In the genomic region with DNA sequence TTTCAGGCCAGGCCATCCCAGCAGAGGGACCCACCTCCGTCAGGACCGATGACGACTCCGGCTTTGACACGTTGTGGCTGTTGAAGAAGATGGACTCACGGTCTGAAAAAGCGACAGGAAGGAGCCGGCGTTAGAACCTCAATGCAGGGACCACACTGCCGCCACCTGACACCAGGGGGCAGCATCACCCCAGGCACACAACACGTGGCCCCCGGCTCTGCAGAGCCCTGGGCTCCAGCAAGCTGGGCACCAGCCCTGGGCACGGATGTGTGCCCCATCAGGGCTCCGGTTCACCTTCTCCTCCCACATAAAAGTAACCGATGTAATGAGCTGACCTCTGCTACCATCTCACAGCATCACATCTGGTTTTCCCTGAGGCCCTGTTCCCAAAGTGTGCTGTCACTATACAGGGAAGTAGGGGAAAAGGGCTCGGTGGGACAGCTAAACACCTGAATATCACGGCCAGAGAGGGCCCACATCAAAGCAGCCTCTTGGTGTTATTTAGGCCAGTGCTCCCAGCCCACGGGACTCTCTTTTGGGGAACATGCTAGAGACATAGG, we compare ENCODE assay signal across 8 cellular contexts. TPM values are rescaled to one million over a fixed set of nuclear protein-coding genes. Genes with fewer than 3 reads are reported as not detected.
DNase-seq lines count a peak whose midpoint lies in the region; ATAC-seq and TF ChIP-seq lines count a peak whose summit lies in the region.

No MANE protein-coding gene starts in this region.

- no peaks in the 10 kb centered on the region for H3K79me1 ChIP-seq in neuronal stem cell (ENCODE audit: low read depth, low read length)

- H3K27me3 Mint-ChIP-seq in CD14-positive monocyte (ENCODE audit: low read depth in 3 of 3) = no peaks in the 10 kb centered on the region
- H3K27me3 Mint-ChIP-seq in activated T-helper 17 cell treated with anti-CD3 and anti-CD28 coated beads, Interleukin-2, amount 50 U/mL, for 72 hours = no peaks in the 10 kb centered on the region

- H3K4me1 ChIP-seq in Peyer's patch (no peaks in the 10 kb centered on the region), neuronal stem cell (ENCODE audit: control insufficient read depth in 2 of 2, insufficient read depth in 1 of 2, low read depth in 1 of 2, low read length in 2 of 2) (no peaks in the 10 kb centered on the region), subcutaneous abdominal adipose tissue (ENCODE audit: control insufficient read depth in 5 of 5, insufficient read depth in 5 of 5, low read length in 5 of 5) (peaks cover 4 to 34% (median 25%) of the 10 kb centered on the region in 5 donors)

- no peak overlapping the region for H3K14ac ChIP-seq in neuronal stem cell (ENCODE audit: low read length)

- no peak overlapping the region for H2BK120ac ChIP-seq in neuronal stem cell (ENCODE audit: low read depth, low read length)

- WGBS in neuronal stem cell (ENCODE audit: extremely low coverage in 2 of 2, insufficient read length in 2 of 2, insufficient replicate concordance in 1 of 2), 2 donors = no CpG with 5 or more reads among the region's 18 CpGs

- H3K9me3 ChIP-seq in Peyer's patch = no peaks in the 10 kb centered on the region
- H3K9me3 ChIP-seq in neuronal stem cell (replicated peaks in 1 of 2; ENCODE audit: control insufficient read depth in 2 of 2, insufficient read depth in 1 of 2, low read depth in 1 of 2, low read length in 2 of 2) = no peaks in the 10 kb centered on the region
- no peaks in the 10 kb centered on the region for H3K9me3 ChIP-seq in subcutaneous abdominal adipose tissue (ENCODE audit: control insufficient read depth in 5 of 5, low read length in 5 of 5)

- ATAC-seq in GM19372 (IDR thresholded peaks at IDR 0.05; ENCODE audit: low read depth, unreplicated experiment) = peak; percentile 85
- ATAC-seq in activated T-helper 17 cell treated with anti-CD3 and anti-CD28 coated beads, Interleukin-2, amount 50 U/mL, for 72 hours (replicated peaks) = peak; percentile 93

- TF ChIP-seq CTCF in CD14-positive monocyte (IDR thresholded peaks at IDR 0.05) (peak; percentile 91), Peyer's patch (IDR thresholded peaks at IDR 0.05) (peak; percentile 79 to 94 (median 92)), fibroblast of the aortic adventitia (IDR thresholded peaks at IDR 0.05; ENCODE audit: insufficient read depth, low read length) (peak; percentile 91)

- H4K8ac ChIP-seq in neuronal stem cell (ENCODE audit: low read depth, low read length) = no peak overlapping the region

- H2AFZ ChIP-seq in neuronal stem cell (ENCODE audit: low read length) = no peak overlapping the region

- H3K36me3 ChIP-seq in Peyer's patch = peaks cover 0 to 80% (median 0%) of the 10 kb centered on the region in 3 donors
- H3K36me3 ChIP-seq in neuronal stem cell (replicated peaks in 1 of 2; ENCODE audit: control insufficient read depth in 2 of 2, insufficient read depth in 2 of 2, low read length in 2 of 2) = peaks cover 0 to 10% of the 10 kb centered on the region in 2 donors
- peaks cover 0 to 66% (median 51%) of the 10 kb centered on the region in 5 donors for H3K36me3 ChIP-seq in subcutaneous abdominal adipose tissue (ENCODE audit: control insufficient read depth in 5 of 5, insufficient read depth in 5 of 5, low read length in 5 of 5)

- H2BK12ac ChIP-seq in neuronal stem cell (ENCODE audit: low read length) = no peak overlapping the region

- no peak overlapping the region for H3K18ac ChIP-seq in neuronal stem cell (ENCODE audit: low read length)

- H3K27me3 ChIP-seq in Peyer's patch (no peaks in the 10 kb centered on the region), neuronal stem cell (ENCODE audit: control insufficient read depth in 3 of 3, insufficient read depth in 3 of 3, low read depth in 1 of 3, low read length in 3 of 3) (no peaks in the 10 kb centered on the region), subcutaneous abdominal adipose tissue (ENCODE audit: control insufficient read depth in 5 of 5, insufficient read depth in 4 of 5, low read length in 5 of 5) (no peaks in the 10 kb centered on the region)

- intact Hi-C loops in CD14-positive monocyte (cut with micrococcal nuclease) = loop anchor here (1.0 to 10.0 kb wide), 5 partner anchors 187 to 940 kb away; no protein-coding TSS in a partner anchor

- H2BK15ac ChIP-seq in neuronal stem cell (ENCODE audit: low read length) = peak overlapping the region; percentile 51

- no peak overlapping the region for H3K4me3 Mint-ChIP-seq in CD14-positive monocyte
- H3K4me3 Mint-ChIP-seq in activated T-helper 17 cell treated with anti-CD3 and anti-CD28 coated beads, Interleukin-2, amount 50 U/mL, for 72 hours = no peak overlapping the region

- no peak overlapping the region for H2BK5ac ChIP-seq in neuronal stem cell (ENCODE audit: low read length)

- H3K27ac Mint-ChIP-seq in CD14-positive monocyte = peak overlapping the region in 4 of 7 donors; percentile 5 to 68 (median 42)
- peak overlapping the region; percentile 26 for H3K27ac Mint-ChIP-seq in activated T-helper 17 cell treated with anti-CD3 and anti-CD28 coated beads, Interleukin-2, amount 50 U/mL, for 72 hours

- peak overlapping the region; percentile 40 for H2AK5ac ChIP-seq in neuronal stem cell (ENCODE audit: low read depth, low read length)

- H3K4me3 ChIP-seq in Peyer's patch (no peak overlapping the region), fibroblast of the aortic adventitia (ENCODE audit: low read depth, low read length) (no peak overlapping the region), neuronal stem cell (ENCODE audit: low read length in 2 of 2) (no peak overlapping the region), subcutaneous abdominal adipose tissue (ENCODE audit: low read depth in 1 of 5, low read length in 5 of 5) (no peak overlapping the region)

- H3K9ac ChIP-seq in neuronal stem cell (ENCODE audit: low read depth, low read length, poor library complexity) (peak overlapping the region; percentile 82), subcutaneous abdominal adipose tissue (ENCODE audit: low read length in 5 of 5) (peak overlapping the region in 1 of 5 donors; percentile 8)

- no peak overlapping the region for H3K27ac ChIP-seq in Peyer's patch
- no peak overlapping the region for H3K27ac ChIP-seq in neuronal stem cell (replicated peaks; ENCODE audit: low read length)
- H3K27ac ChIP-seq in subcutaneous abdominal adipose tissue (ENCODE audit: low read depth, low read length) = peak overlapping the region; percentile 62

- H3K9me3 Mint-ChIP-seq in CD14-positive monocyte = no peaks in the 10 kb centered on the region
- H3K9me3 Mint-ChIP-seq in activated T-helper 17 cell treated with anti-CD3 and anti-CD28 coated beads, Interleukin-2, amount 50 U/mL, for 72 hours = no peaks in the 10 kb centered on the region

- H4K91ac ChIP-seq in neuronal stem cell (ENCODE audit: low read depth, low read length, poor library complexity) = no peak overlapping the region

- H3K4me2 ChIP-seq in neuronal stem cell (ENCODE audit: insufficient read depth, low read length, poor library complexity, severe bottlenecking) = no peak overlapping the region

- no peak overlapping the region for H3K4ac ChIP-seq in neuronal stem cell (ENCODE audit: low read length)

- no peaks in the 10 kb centered on the region for H3K4me1 Mint-ChIP-seq in CD14-positive monocyte
- no peaks in the 10 kb centered on the region for H3K4me1 Mint-ChIP-seq in activated T-helper 17 cell treated with anti-CD3 and anti-CD28 coated beads, Interleukin-2, amount 50 U/mL, for 72 hours

- H3K36me3 Mint-ChIP-seq in CD14-positive monocyte = peaks cover 80 to 97% of the 10 kb centered on the region in 2 donors
- H3K36me3 Mint-ChIP-seq in activated T-helper 17 cell treated with anti-CD3 and anti-CD28 coated beads, Interleukin-2, amount 50 U/mL, for 72 hours (ENCODE audit: low read depth) = peaks cover 10% of the 10 kb centered on the region

- no peak overlapping the region for H3K23ac ChIP-seq in neuronal stem cell (ENCODE audit: low read depth, low read length, poor library complexity)

- no peak for TF ChIP-seq POLR2A in Peyer's patch (IDR thresholded peaks at IDR 0.05)

- DNase-seq in CD14-positive monocyte (ENCODE audit: low spot score) (peak; percentile 68), HT-29 (ENCODE audit: low spot score) (peak; percentile 66), Peyer's patch (peak; percentile 81 to 91 (median 87)), fibroblast of the aortic adventitia (ENCODE audit: low read depth) (peak; percentile 66), neuronal stem cell (ENCODE audit: low spot score) (peak; percentile 57)

RNA-seq across cellular contexts. Expression of a gene that starts 29.0 kb away (rescaled TPM):
- polyA plus RNA-seq in CD14-positive monocyte = not detected
- total RNA-seq in HT-29 (2014; rRNA removed; shearing (Covaris generic)) = not detected in 2 replicates
- 100 to 1,000 TPM; 116 to 425 (median 310) TPM for total RNA-seq in Peyer's patch
- total RNA-seq in activated T-helper 17 cell treated with anti-CD3 and anti-CD28 coated beads, Interleukin-2, amount 50 U/mL, for 72 hours = not detected
- total RNA-seq in fibroblast of the aortic adventitia (ENCODE audit: low replicate concordance) = 0.18 TPM in 1 of 2 replicates, not detected in the other
- polyA plus RNA-seq in neuronal stem cell (2013, experiment 1 of 2) = 0.14 TPM
- 0.14 TPM for polyA plus RNA-seq in neuronal stem cell (2013, experiment 2 of 2)

Comparison
In these comparisons a context has a peak if more than half of its experiments do, and no peak if none do; other contexts are left out.
1. RNA of a gene that starts 29.0 kb away (total RNA-seq): 116 to 425 TPM in Peyer's patch; 0.18 TPM in fibroblast of the aortic adventitia, not detected in HT-29 and not detected in activated T-helper 17 cell treated with anti-CD3 and anti-CD28 coated beads, Interleukin-2, amount 50 U/mL, for 72 hours; every median in the first group is over 10 times any median in the second.
2. Peak in every context shown above with its lines, with median percentiles within 50 percentile points of each other: DNase-seq and CTCF ChIP-seq.